8 cellular contexts compared by ENCODE assay signal in the genomic region with DNA sequence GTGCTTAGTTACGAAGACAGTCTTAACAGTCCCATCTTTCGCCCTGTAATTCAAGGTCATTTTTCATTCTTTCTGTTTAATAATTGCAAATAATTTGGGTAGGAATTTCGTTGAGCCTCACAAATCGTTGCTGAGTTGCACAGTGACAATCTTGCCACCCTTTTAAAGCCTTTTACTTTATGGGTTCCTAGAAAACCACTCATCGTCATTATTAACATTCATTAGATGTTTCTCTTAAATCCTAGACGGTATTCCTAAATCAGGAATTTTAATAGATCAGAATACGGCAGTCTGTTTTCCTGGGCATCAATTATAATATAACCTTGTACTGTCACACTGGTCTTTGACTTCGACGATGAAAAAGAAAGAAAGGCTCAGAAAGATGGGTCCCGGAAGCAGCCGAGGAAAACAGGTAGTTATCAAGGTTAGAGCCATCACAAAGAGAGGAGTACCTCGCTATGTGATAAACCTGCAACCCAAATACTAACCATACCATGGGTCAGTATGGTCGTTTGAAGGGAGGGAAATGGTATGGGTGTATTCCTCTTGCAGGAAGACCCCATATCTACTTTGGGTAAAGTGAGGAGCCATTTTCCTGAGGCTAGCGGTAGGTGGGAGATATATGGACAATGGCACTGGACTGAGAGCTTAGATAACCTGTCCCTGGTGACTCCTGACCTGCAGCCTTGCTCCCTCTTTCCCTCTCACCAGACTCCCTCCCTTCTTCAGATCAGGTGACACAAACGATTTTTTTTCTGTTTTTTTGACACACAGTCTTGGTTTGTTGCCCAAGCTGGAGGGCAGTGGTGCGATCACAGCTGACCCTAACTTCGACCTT. TPM values are rescaled to one million over a fixed set of nuclear protein-coding genes. Genes with fewer than 3 reads are reported as not detected.
DNase-seq lines count a peak whose midpoint lies in the region; ATAC-seq, FAIRE-seq and TF ChIP-seq lines count a peak whose summit lies in the region.

No MANE protein-coding gene starts in this region.

- TF ChIP-seq EP300 in SK-N-SH (IDR thresholded peaks at IDR 0.05; ENCODE audit: borderline replicate concordance in 1 of 2, low read depth in 1 of 2, low read length in 1 of 2), result no peak

- H3K4me3 ChIP-seq in SK-N-SH (ENCODE audit: low read depth in 2 of 2, low read length in 1 of 2) (peak overlapping the region; percentile 84 to 91), fibroblast of the aortic adventitia (ENCODE audit: low read depth, low read length) (peak overlapping the region; percentile 86), retinal pigment epithelial cell (ENCODE audit: low read length) (peak overlapping the region; percentile 100)

- no peak for TF ChIP-seq RAD21 in SK-N-SH (IDR thresholded peaks at IDR 0.05; ENCODE audit: low read length)

- no peak for TF ChIP-seq CTCF in 22Rv1 (IDR thresholded peaks at IDR 0.05)
- no peak for TF ChIP-seq CTCF in SK-N-SH (IDR thresholded peaks at IDR 0.05)
- TF ChIP-seq CTCF in fibroblast of the aortic adventitia (IDR thresholded peaks at IDR 0.05; ENCODE audit: insufficient read depth, low read length), result no peak
- no peak for TF ChIP-seq CTCF in retinal pigment epithelial cell (conservative IDR thresholded peaks at IDR 0.05; ENCODE audit: low read depth, low read length)

- H3K9me3 ChIP-seq in SK-N-SH, result no peaks in the 10 kb centered on the region

- no peaks in the 10 kb centered on the region for H3K9me2 ChIP-seq in SK-N-SH

- peak; percentile 0 for ATAC-seq in GM19397 (IDR thresholded peaks at IDR 0.05; ENCODE audit: unreplicated experiment)

- peaks cover 6% of the 10 kb centered on the region for H3F3A ChIP-seq in SK-N-SH (replicated peaks; ENCODE audit: insufficient read depth)

- peak overlapping the region; percentile 87 for H2AFZ ChIP-seq in SK-N-SH (ENCODE audit: low read depth)

- CTCF ChIA-PET in SK-N-SH (lab: Yijun Ruan, JAX), result no interaction called here

- H3K36me3 ChIP-seq in SK-N-SH (replicated peaks in 1 of 2; ENCODE audit: control insufficient read depth in 1 of 2, insufficient read depth in 2 of 2, low read length in 1 of 2), result no peaks in the 10 kb centered on the region

- POLR2A ChIA-PET in SK-N-SH (lab: Yijun Ruan, JAX), result interaction anchor here (1.2 to 2.0 kb wide), 3 partner anchors 15 to 64 kb away, joined by 7 to 15 read pairs (median 14); a partner anchor contains a TSS

- no peak for FAIRE-seq in RCC 7860 (lab: Jason Lieb, UNC)

- peak overlapping the region; percentile 100 for H3K9ac ChIP-seq in SK-N-SH

- WGBS in SK-N-SH (ENCODE audit: low lambda C conversion rate), result 23% methylated on average over 17 of the region's 17 CpGs

- H3K27me3 ChIP-seq in SK-N-SH (ENCODE audit: insufficient read depth), result no peaks in the 10 kb centered on the region

- H3K79me2 ChIP-seq in SK-N-SH (ENCODE audit: insufficient read depth), result peaks cover 41% of the 10 kb centered on the region

- H3K4me1 ChIP-seq in SK-N-SH (ENCODE audit: control insufficient read depth in 1 of 2, insufficient read depth in 2 of 2, low read depth in 1 of 2, low read length in 1 of 2), result peaks cover 5 to 14% of the 10 kb centered on the region in 2 experiments; a peak in 3 of 4 replicates

- DNase-seq in SK-N-SH, result no peak
- no peak for DNase-seq in fibroblast of the aortic adventitia (ENCODE audit: low read depth)
- DNase-seq in retinal pigment epithelial cell (ENCODE audit: low read depth), result no peak
- DNase-seq in SK-N-DZ (ENCODE audit: low spot score), result no peak
- no peak for DNase-seq in RCC 7860 (ENCODE audit: low spot score)
- DNase-seq in SHP77 (lab: John Stamatoyannopoulos, UW), result no peak

- peak overlapping the region; percentile 91 for H3K27ac ChIP-seq in 22Rv1
- H3K27ac ChIP-seq in SK-N-SH (ENCODE audit: low read depth in 2 of 2, low read length in 1 of 2), result peak overlapping the region; percentile 87 to 95

- H3K4me2 ChIP-seq in SK-N-SH, result peak overlapping the region; percentile 77

- H4K20me1 ChIP-seq in SK-N-SH (ENCODE audit: insufficient read depth), result peaks cover 32% of the 10 kb centered on the region

TF ChIP-seq in SK-N-SH, 30 proteins besides CTCF, POLR2A, EP300 and RAD21:
- TF ChIP-seq ELF1 (IDR thresholded peaks at IDR 0.05), result no peak
- no peak for TF ChIP-seq GABPA (IDR thresholded peaks at IDR 0.05; ENCODE audit: low read depth)
- TF ChIP-seq FOSL2 (IDR thresholded peaks at IDR 0.05; ENCODE audit: borderline replicate concordance, low read depth), result no peak
- TF ChIP-seq, protein P1, sequence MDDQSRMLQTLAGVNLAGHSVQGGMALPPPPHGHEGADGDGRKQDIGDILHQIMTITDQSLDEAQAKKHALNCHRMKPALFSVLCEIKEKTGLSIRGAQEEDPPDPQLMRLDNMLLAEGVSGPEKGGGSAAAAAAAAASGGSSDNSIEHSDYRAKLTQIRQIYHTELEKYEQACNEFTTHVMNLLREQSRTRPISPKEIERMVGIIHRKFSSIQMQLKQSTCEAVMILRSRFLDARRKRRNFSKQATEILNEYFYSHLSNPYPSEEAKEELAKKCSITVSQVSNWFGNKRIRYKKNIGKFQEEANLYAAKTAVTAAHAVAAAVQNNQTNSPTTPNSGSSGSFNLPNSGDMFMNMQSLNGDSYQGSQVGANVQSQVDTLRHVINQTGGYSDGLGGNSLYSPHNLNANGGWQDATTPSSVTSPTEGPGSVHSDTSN (IDR thresholded peaks at IDR 0.05), result no peak
- no peak for TF ChIP-seq SMC3 (IDR thresholded peaks at IDR 0.05; ENCODE audit: low read depth, low read length)
- TF ChIP-seq RFX5 (IDR thresholded peaks at IDR 0.05; ENCODE audit: low read length), result no peak
- no peak for TF ChIP-seq EZH2phosphoT487 (IDR thresholded peaks at IDR 0.05; ENCODE audit: borderline replicate concordance, low read depth)
- TF ChIP-seq NRF1 (IDR thresholded peaks at IDR 0.05; ENCODE audit: low read depth, low read length), result no peak
- TF ChIP-seq JUND (IDR thresholded peaks at IDR 0.05), result no peak
- TF ChIP-seq CHD2 (IDR thresholded peaks at IDR 0.05; ENCODE audit: low read length, partially characterized antibody), result no peak
- TF ChIP-seq, protein P2, sequence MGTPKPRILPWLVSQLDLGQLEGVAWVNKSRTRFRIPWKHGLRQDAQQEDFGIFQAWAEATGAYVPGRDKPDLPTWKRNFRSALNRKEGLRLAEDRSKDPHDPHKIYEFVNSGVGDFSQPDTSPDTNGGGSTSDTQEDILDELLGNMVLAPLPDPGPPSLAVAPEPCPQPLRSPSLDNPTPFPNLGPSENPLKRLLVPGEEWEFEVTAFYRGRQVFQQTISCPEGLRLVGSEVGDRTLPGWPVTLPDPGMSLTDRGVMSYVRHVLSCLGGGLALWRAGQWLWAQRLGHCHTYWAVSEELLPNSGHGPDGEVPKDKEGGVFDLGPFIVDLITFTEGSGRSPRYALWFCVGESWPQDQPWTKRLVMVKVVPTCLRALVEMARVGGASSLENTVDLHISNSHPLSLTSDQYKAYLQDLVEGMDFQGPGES (IDR thresholded peaks at IDR 0.05; ENCODE audit: low read depth, low read length), result no peak
- TF ChIP-seq, protein P3, sequence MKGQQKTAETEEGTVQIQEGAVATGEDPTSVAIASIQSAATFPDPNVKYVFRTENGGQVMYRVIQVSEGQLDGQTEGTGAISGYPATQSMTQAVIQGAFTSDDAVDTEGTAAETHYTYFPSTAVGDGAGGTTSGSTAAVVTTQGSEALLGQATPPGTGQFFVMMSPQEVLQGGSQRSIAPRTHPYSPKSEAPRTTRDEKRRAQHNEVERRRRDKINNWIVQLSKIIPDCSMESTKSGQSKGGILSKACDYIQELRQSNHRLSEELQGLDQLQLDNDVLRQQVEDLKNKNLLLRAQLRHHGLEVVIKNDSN (IDR thresholded peaks at IDR 0.05; ENCODE audit: borderline replicate concordance, low read depth), result no peak; the same call in 1 of the 2 replicates
- no peak for TF ChIP-seq SIN3A (IDR thresholded peaks at IDR 0.05; ENCODE audit: borderline replicate concordance, low read depth, low read length)
- no peak for TF ChIP-seq TEAD4 (IDR thresholded peaks at IDR 0.05; ENCODE audit: borderline replicate concordance, insufficient read depth)
- TF ChIP-seq YY1 (IDR thresholded peaks at IDR 0.05; ENCODE audit: low read depth), result no peak
- TF ChIP-seq TCF12 (IDR thresholded peaks at IDR 0.05), result no peak
- TF ChIP-seq NFIC (IDR thresholded peaks at IDR 0.05; ENCODE audit: borderline replicate concordance), result no peak
- TF ChIP-seq RXRA (IDR thresholded peaks at IDR 0.05; ENCODE audit: borderline replicate concordance, low read depth), result no peak
- TF ChIP-seq GATA2 (CRISPR knock-in tag; IDR thresholded peaks at IDR 0.05), result no peak

RNA-seq across cellular contexts. Expression of a gene that starts 1.0 kb away (rescaled TPM):
- polyA plus RNA-seq in SK-N-SH (2012; rRNA removed), result 162 and 276 TPM in 2 replicates
- polyA plus RNA-seq in SK-N-SH (2012; cell fraction: cytosol; rRNA removed), result 126 and 144 TPM in 2 replicates
- 576 and 1,267 TPM in 2 replicates for polyA plus RNA-seq in SK-N-SH (2012; cell fraction: nucleus; rRNA removed)
- total RNA-seq in fibroblast of the aortic adventitia (ENCODE audit: low replicate concordance), result 243 and 314 TPM in 2 replicates
- polyA plus RNA-seq in SK-N-DZ (2014; cell fraction: cytosol; rRNA removed), result 278 and 296 TPM in 2 replicates
- 1,025 and 1,134 TPM in 2 replicates for polyA plus RNA-seq in SK-N-DZ (2014; cell fraction: nucleus; rRNA removed)

RNA-seq across cellular contexts. Expression of a gene that starts 17.5 kb away (rescaled TPM):
- 3.6 and 4.5 TPM in 2 replicates for polyA plus RNA-seq in SK-N-SH (2012; rRNA removed)
- 7.6 and 10.7 TPM in 2 replicates for polyA plus RNA-seq in SK-N-SH (2012; cell fraction: cytosol; rRNA removed)
- 1.4 and 3.2 TPM in 2 replicates for polyA plus RNA-seq in SK-N-SH (2012; cell fraction: nucleus; rRNA removed)
- total RNA-seq in fibroblast of the aortic adventitia (ENCODE audit: low replicate concordance), result 34.6 and 56.6 TPM in 2 replicates
- polyA plus RNA-seq in SK-N-DZ (2014; cell fraction: cytosol; rRNA removed), result 9.8 and 12.0 TPM in 2 replicates
- 1.6 and 3.1 TPM in 2 replicates for polyA plus RNA-seq in SK-N-DZ (2014; cell fraction: nucleus; rRNA removed)
